In the genomic region with DNA sequence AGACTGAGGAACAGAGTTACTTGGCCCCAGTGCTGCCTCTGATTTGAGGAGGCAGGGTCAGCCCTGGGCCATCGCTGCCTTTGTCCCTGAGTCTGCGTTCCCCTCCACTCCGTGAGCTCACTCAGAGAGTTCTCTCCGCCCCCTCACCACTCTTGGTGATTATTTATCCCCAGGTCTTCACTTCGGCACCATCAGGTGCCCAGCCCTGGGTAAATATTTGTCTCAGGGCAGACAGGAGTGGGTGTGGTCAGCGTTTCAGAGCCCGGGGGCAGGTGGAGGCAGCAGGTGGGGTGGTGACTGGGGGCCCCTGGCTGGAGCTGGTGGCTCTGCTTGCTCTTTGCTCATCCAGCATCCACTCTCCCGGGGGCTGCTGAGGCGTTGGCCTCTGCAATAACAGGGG, we compare ENCODE assay signal across 1 cellular context.
TF ChIP-seq lines count a peak whose summit lies in the region.

No MANE protein-coding gene starts in this region.

TF ChIP-seq in GM12878, 131 proteins besides CTCF, POLR2A, EP300 and RAD21:
- no peak for TF ChIP-seq POLR2AphosphoS2 (IDR thresholded peaks at IDR 0.05; ENCODE audit: low read depth, low read length)
- TF ChIP-seq SREBF2 (IDR thresholded peaks at IDR 0.05; ENCODE audit: low read length) = no peak
- TF ChIP-seq, protein P1, sequence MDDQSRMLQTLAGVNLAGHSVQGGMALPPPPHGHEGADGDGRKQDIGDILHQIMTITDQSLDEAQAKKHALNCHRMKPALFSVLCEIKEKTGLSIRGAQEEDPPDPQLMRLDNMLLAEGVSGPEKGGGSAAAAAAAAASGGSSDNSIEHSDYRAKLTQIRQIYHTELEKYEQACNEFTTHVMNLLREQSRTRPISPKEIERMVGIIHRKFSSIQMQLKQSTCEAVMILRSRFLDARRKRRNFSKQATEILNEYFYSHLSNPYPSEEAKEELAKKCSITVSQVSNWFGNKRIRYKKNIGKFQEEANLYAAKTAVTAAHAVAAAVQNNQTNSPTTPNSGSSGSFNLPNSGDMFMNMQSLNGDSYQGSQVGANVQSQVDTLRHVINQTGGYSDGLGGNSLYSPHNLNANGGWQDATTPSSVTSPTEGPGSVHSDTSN (IDR thresholded peaks at IDR 0.05; ENCODE audit: insufficient replicate concordance, low read depth, low read length) = no peak
TF ChIP-seq in GM12878: peak in this region for 0.
